Comparison of ENCODE assay signal across 13 cellular contexts in the genomic region with DNA sequence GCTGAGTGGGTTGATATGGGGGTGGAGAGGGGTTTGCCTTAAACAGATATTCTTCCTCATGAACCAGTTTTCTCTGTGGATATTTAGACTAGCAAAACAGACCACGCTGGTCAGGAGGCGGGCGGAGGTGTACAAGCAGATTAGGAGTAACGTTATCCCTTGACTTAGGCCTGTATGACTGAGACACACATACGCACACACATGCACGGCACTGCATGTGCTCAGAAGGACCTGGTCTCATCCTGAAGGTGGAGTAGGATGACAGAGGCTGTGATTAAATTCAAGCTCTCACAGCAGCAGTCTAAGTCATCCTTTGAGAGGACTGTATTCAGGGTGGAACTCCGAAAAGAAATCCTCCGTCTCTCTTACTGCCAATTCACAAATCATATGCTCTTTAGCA.
DNase-seq lines count a peak whose midpoint lies in the region; ATAC-seq and TF ChIP-seq lines count a peak whose summit lies in the region.
"Had no signal": no experiment of that assay in that cellular context is flagged by ENCODE, and none has a peak within 500 bp of the region (broad histone marks: within the 10 kb centered on the region; RNA-seq: fewer than 3 reads in every experiment).

No MANE protein-coding gene starts in this region.

- peak overlapping the region; percentile 85 for H3K27ac ChIP-seq in 22Rv1
- peak overlapping the region; percentile 10 to 47 for H3K27ac ChIP-seq in left lung
- H3K27ac ChIP-seq: HL-60, SJSA1 had no signal

- intact Hi-C loops in left lung (cut with DNase I), result no loop called here

- peak overlapping the region in 1 of 2 donors; percentile 13 for H3K4me3 ChIP-seq in left lung
- H3K4me3 ChIP-seq: SJSA1 had no signal

- no peaks in the 10 kb centered on the region for H3K4me1 ChIP-seq in left lung
- H3K4me1 ChIP-seq: SJSA1 had no signal

- TF ChIP-seq CTCF in 22Rv1 (IDR thresholded peaks at IDR 0.05) (no peak), left lung (IDR thresholded peaks at IDR 0.05) (no peak)

- peak; percentile 42 for ATAC-seq in left lung
- no peak for ATAC-seq in HG03342 (IDR thresholded peaks at IDR 0.05; ENCODE audit: unreplicated experiment)
- no peak for ATAC-seq in GM18909 (IDR thresholded peaks at IDR 0.05; ENCODE audit: poor library complexity, unreplicated experiment)

- peaks cover 0 to 14% of the 10 kb centered on the region in 2 donors for H3K27me3 ChIP-seq in left lung
- H3K27me3 ChIP-seq: SJSA1 had no signal

- DNase-seq in LoVo (ENCODE audit: low spot score), result peak; percentile 15
- peak; percentile 42 for DNase-seq in cerebellum (ENCODE audit: low spot score)
- DNase-seq in left lung, result no peak
- DNase-seq in COR-L47 (lab: John Stamatoyannopoulos, UW), result no peak
- DNase-seq in NAMALWA (ENCODE audit: low spot score), result no peak
- DNase-seq: activated CD8-positive, alpha-beta memory T cell treated with anti-CD3 and anti-CD28 coated beads, Interleukin-2, amount 50 U/mL, for 48 hours; MV-4-11; NCI-H526 had no signal

- H3K9me3 ChIP-seq in left lung, result no peaks in the 10 kb centered on the region
- H3K9me3 ChIP-seq: SJSA1 had no signal

- no peaks in the 10 kb centered on the region for H3K36me3 ChIP-seq in left lung
- H3K36me3 ChIP-seq: SJSA1 had no signal

Comparison
In these comparisons a context has a peak if more than half of its experiments do, and no peak if none do; other contexts are left out.
1. DNase-seq: peak in LoVo (single experiment) and cerebellum (single experiment); none in left lung (0 of 2), COR-L47 (single experiment) and NAMALWA (single experiment).